ENCODE assay signal across 8 cellular contexts in genomic region chr16:74813109-74813641, GRCh38. TPM values are rescaled to one million over a fixed set of nuclear protein-coding genes. Genes with fewer than 3 reads are reported as not detected.
DNase-seq lines count a peak whose midpoint lies in the region; ATAC-seq and TF ChIP-seq lines count a peak whose summit lies in the region.

No MANE protein-coding gene starts in this region.

- DNase-seq in NCI-H748 (lab: John Stamatoyannopoulos, UW; ENCODE audit: unreplicated experiment) (peak; percentile 81), ecto neural progenitor cell (ENCODE audit: low spot score) (peak; percentile 91), lung (ENCODE audit: low spot score) (peak; percentile 77)
- DNase-seq in activated CD4-positive, alpha-beta memory T cell treated with anti-CD3 and anti-CD28 coated beads, Interleukin-2, amount 10 ng/mL, durations not matched to agents 7 days and 5 days: peak; percentile 72
- peak; percentile 39 for DNase-seq in stimulated activated CD8-positive, alpha-beta memory T cell treated with anti-CD3 and anti-CD28 coated beads, Interleukin-12 subunit alpha, Interleukin-12 subunit beta, amount 100 ng/mL, for 1 hour (ENCODE audit: low read depth)

- H3K27ac ChIP-seq in C4-2B (no peak overlapping the region), lung (ENCODE audit: low read depth in 1 of 2, low read length in 1 of 2) (no peak overlapping the region)

- peaks cover 0 to 2% of the 10 kb centered on the region in 2 donors for H3K36me3 ChIP-seq in lung (ENCODE audit: control insufficient read depth in 2 of 2, insufficient read depth in 2 of 2, low read length in 2 of 2)

- no peaks in the 10 kb centered on the region for H3K27me3 ChIP-seq in lung (ENCODE audit: control insufficient read depth, insufficient read depth)

- H3K4me3 Mint-ChIP-seq in activated CD4-positive, alpha-beta memory T cell treated with anti-CD3 and anti-CD28 coated beads, Interleukin-2, amount 10 ng/mL, durations not matched to agents 7 days and 5 days: no peak overlapping the region

- peaks cover 3% of the 10 kb centered on the region for H3K27me3 Mint-ChIP-seq in activated CD4-positive, alpha-beta memory T cell treated with anti-CD3 and anti-CD28 coated beads, Interleukin-2, amount 10 ng/mL, durations not matched to agents 7 days and 5 days

- TF ChIP-seq CTCF in C4-2B (conservative IDR thresholded peaks at IDR 0.05) (peak; percentile 99), lung (IDR thresholded peaks at IDR 0.05; ENCODE audit: control extremely low read depth, extremely low read depth) (peak; percentile 81)

- ATAC-seq in GM19324 (IDR thresholded peaks at IDR 0.05; ENCODE audit: low FRiP score, unreplicated experiment) (peak; percentile 97), HG03354 (IDR thresholded peaks at IDR 0.05; ENCODE audit: poor library complexity, severe bottlenecking, unreplicated experiment) (peak; percentile 100), lung (ENCODE audit: insufficient read depth, low FRiP score) (peak; percentile 99)

- H3K4me1 ChIP-seq in lung (ENCODE audit: control insufficient read depth in 2 of 2, insufficient read depth in 2 of 2, low read length in 2 of 2): no peaks in the 10 kb centered on the region

- H3K27ac Mint-ChIP-seq in activated CD4-positive, alpha-beta memory T cell treated with anti-CD3 and anti-CD28 coated beads, Interleukin-2, amount 10 ng/mL, durations not matched to agents 7 days and 5 days: no peak overlapping the region

- POLR2A ChIA-PET in activated CD4-positive, alpha-beta memory T cell treated with anti-CD3 and anti-CD28 coated beads, Interleukin-2, amount 10 ng/mL, durations not matched to agents 7 days and 5 days (lab: Charles Lee): interaction anchor here (1.2 kb wide), 1 partner anchor 298 kb away, joined by 3 read pairs; no protein-coding TSS in a partner anchor

- H3K9me3 ChIP-seq in lung (ENCODE audit: control insufficient read depth in 2 of 2, insufficient read depth in 1 of 2, low read length in 1 of 2): peaks cover 0 to 2% of the 10 kb centered on the region in 2 donors

- CTCF ChIA-PET in activated CD4-positive, alpha-beta memory T cell treated with anti-CD3 and anti-CD28 coated beads, Interleukin-2, amount 10 ng/mL, durations not matched to agents 7 days and 5 days (lab: Charles Lee): interaction anchor here (0.6 to 4.1 kb wide), 12 partner anchors 9 to 299 kb away, joined by 3 to 24 read pairs (median 4); no protein-coding TSS in a partner anchor

- no peak overlapping the region for H3K4me3 ChIP-seq in lung

- no peaks in the 10 kb centered on the region for H3K4me1 Mint-ChIP-seq in activated CD4-positive, alpha-beta memory T cell treated with anti-CD3 and anti-CD28 coated beads, Interleukin-2, amount 10 ng/mL, durations not matched to agents 7 days and 5 days

- H3K36me3 Mint-ChIP-seq in activated CD4-positive, alpha-beta memory T cell treated with anti-CD3 and anti-CD28 coated beads, Interleukin-2, amount 10 ng/mL, durations not matched to agents 7 days and 5 days (ENCODE audit: low read depth): no peaks in the 10 kb centered on the region

- WGBS in lung, 2 donors: 9 to 10% methylated on average over 25 of the region's 25 CpGs

- H3K9me3 Mint-ChIP-seq in activated CD4-positive, alpha-beta memory T cell treated with anti-CD3 and anti-CD28 coated beads, Interleukin-2, amount 10 ng/mL, durations not matched to agents 7 days and 5 days: no peaks in the 10 kb centered on the region

RNA-seq across cellular contexts. Expression of gene FA2H, which starts 38.6 kb away (rescaled TPM):
- 1 to 10 TPM in 1 of 2 experiments, under 1 TPM in 1; 0.50 to 1.1 TPM for total RNA-seq in activated CD4-positive, alpha-beta memory T cell treated with anti-CD3 and anti-CD28 coated beads, Interleukin-2, amount 10 ng/mL, durations not matched to agents 7 days and 5 days
- total RNA-seq in lung: 1 to 10 TPM; 5.9 to 7.1 TPM
- 1 to 10 TPM; 2.1 to 3.5 TPM for polyA plus RNA-seq in lung

Comparison
In these comparisons a context has a peak if more than half of its experiments do, and no peak if none do; other contexts are left out.
1. DNase-seq: peak in every context shown above with its lines; median percentile 91 in ecto neural progenitor cell; 81 in NCI-H748; 77 in lung; 72 in activated CD4-positive, alpha-beta memory T cell treated with anti-CD3 and anti-CD28 coated beads, Interleukin-2, amount 10 ng/mL, durations not matched to agents 7 days and 5 days; 39 in stimulated activated CD8-positive, alpha-beta memory T cell treated with anti-CD3 and anti-CD28 coated beads, Interleukin-12 subunit alpha, Interleukin-12 subunit beta, amount 100 ng/mL, for 1 hour.